Comparison of ENCODE assay signal across 16 cellular contexts in genomic region chr7:143217806-143218205, GRCh38. TPM values are rescaled to one million over a fixed set of nuclear protein-coding genes. Genes with fewer than 3 reads are reported as not detected.
DNase-seq lines count a peak whose midpoint lies in the region; TF ChIP-seq lines count a peak whose summit lies in the region.
"Had no signal": no experiment of that assay in that cellular context is flagged by ENCODE, and none has a peak within 500 bp of the region (broad histone marks: within the 10 kb centered on the region; RNA-seq: fewer than 3 reads in every experiment).

No MANE protein-coding gene starts in this region.

- H3K9me3 ChIP-seq in endodermal cell (ENCODE audit: control insufficient read depth, low read length): peaks cover 5% of the 10 kb centered on the region
- H3K9me3 ChIP-seq: A549, BE2C had no signal

- no peaks in the 10 kb centered on the region for H3K36me3 ChIP-seq in endodermal cell (ENCODE audit: control insufficient read depth, insufficient read depth, low read length)
- H3K36me3 ChIP-seq: BE2C had no signal

- H3K27ac ChIP-seq in endodermal cell (ENCODE audit: low read depth, low read length): no peak overlapping the region
- H3K27ac ChIP-seq: A549, C4-2B had no signal

- no peak for TF ChIP-seq CTCF in endodermal cell (conservative IDR thresholded peaks at IDR 0.05)

- no peaks in the 10 kb centered on the region for H3K36me3 Mint-ChIP-seq in endodermal cell (ENCODE audit: low read depth)
- no peaks in the 10 kb centered on the region for H3K36me3 Mint-ChIP-seq in immature natural killer cell
- H3K36me3 Mint-ChIP-seq: CD4-positive, alpha-beta memory T cell had no signal

- peaks cover 9% of the 10 kb centered on the region for H3K27me3 ChIP-seq in endodermal cell (ENCODE audit: control insufficient read depth, insufficient read depth, low read length, poor library complexity, severe bottlenecking)

- no peaks in the 10 kb centered on the region for H3K4me1 ChIP-seq in endodermal cell (ENCODE audit: control insufficient read depth, insufficient read depth, low read length)
- H3K4me1 ChIP-seq: A549, BE2C had no signal

- peaks cover 18% of the 10 kb centered on the region for H3K27me3 Mint-ChIP-seq in endodermal cell (ENCODE audit: insufficient read depth)
- peaks cover 0 to 4% (median 2%) of the 10 kb centered on the region in 3 donors for H3K27me3 Mint-ChIP-seq in immature natural killer cell (ENCODE audit: low read depth in 3 of 3)

- H3K9me3 Mint-ChIP-seq in endodermal cell: peaks cover 10% of the 10 kb centered on the region
- H3K9me3 Mint-ChIP-seq in immature natural killer cell: no peaks in the 10 kb centered on the region
- H3K9me3 Mint-ChIP-seq: CD4-positive, alpha-beta memory T cell; HFFc6 had no signal

- no peak overlapping the region for H3K9ac ChIP-seq in endodermal cell (ENCODE audit: extremely low read depth, low read length, poor library complexity, severe bottlenecking)

- H3K4me3 Mint-ChIP-seq in endodermal cell (no peak overlapping the region), immature natural killer cell (no peak overlapping the region)
- H3K4me3 Mint-ChIP-seq: CD4-positive, alpha-beta memory T cell; HFFc6 had no signal

- WGBS in endodermal cell (ENCODE audit: insufficient coverage in 1 of 2, insufficient read length in 1 of 2), 2 experiments: 95% methylated on average over 2 of the region's 2 CpGs; no CpG with 5 or more reads in 1 of the 2 experiments

- DNase-seq in DMS 273 (lab: John Stamatoyannopoulos, UW; ENCODE audit: unreplicated experiment) (peak; percentile 41), DMS 273 treated with DMSO at 0.1 percent for 48 hours (lab: John Stamatoyannopoulos, UW) (peak; percentile 9), NCI-H524 treated with DMSO at 0.1 percent for 48 hours (lab: John Stamatoyannopoulos, UW) (peak; percentile 80), endodermal cell (peak; percentile 27), GDM1 (lab: John Stamatoyannopoulos, UW) (no peak), mesenteric fat pad (ENCODE audit: low spot score) (no peak), immature natural killer cell (no peak)
- DNase-seq: BE2C; CD4-positive, alpha-beta memory T cell; DMS53; HCEC 1CT; HFFc6 had no signal

- no peaks in the 10 kb centered on the region for H3K4me1 Mint-ChIP-seq in endodermal cell
- H3K4me1 Mint-ChIP-seq in immature natural killer cell: no peaks in the 10 kb centered on the region

- H3K27ac Mint-ChIP-seq in endodermal cell (no peak overlapping the region), immature natural killer cell (no peak overlapping the region)
- H3K27ac Mint-ChIP-seq: CD4-positive, alpha-beta memory T cell; HFFc6 had no signal

- no peak overlapping the region for H3K4me3 ChIP-seq in endodermal cell (ENCODE audit: low read length)
- H3K4me3 ChIP-seq: A549 had no signal

RNA-seq across cellular contexts. Expression of gene TAS2R40, which starts 4.0 kb away (rescaled TPM):
- total RNA-seq in endodermal cell: not detected
- polyA plus RNA-seq in endodermal cell (2013, experiment 1 of 2): not detected
- not detected for polyA plus RNA-seq in endodermal cell (2013, experiment 2 of 2)
- total RNA-seq in mesenteric fat pad: not detected
- polyA plus RNA-seq in immature natural killer cell: not detected
- total RNA-seq: CD4-positive, alpha-beta memory T cell; H4; HFFc6 had no signal
- polyA plus RNA-seq: A549; AG04450; CD4-positive, alpha-beta memory T cell had no signal

RNA-seq across cellular contexts. Expression of gene TAS2R39, which starts 34.6 kb away (rescaled TPM):
- total RNA-seq in endodermal cell (not detected), mesenteric fat pad (not detected)
- not detected for polyA plus RNA-seq in endodermal cell (2013, experiment 1 of 2)
- not detected for polyA plus RNA-seq in endodermal cell (2013, experiment 2 of 2)
- polyA plus RNA-seq in immature natural killer cell: not detected
- total RNA-seq: CD4-positive, alpha-beta memory T cell; H4; HFFc6 had no signal
- polyA plus RNA-seq: A549; AG04450; CD4-positive, alpha-beta memory T cell had no signal

RNA-seq across cellular contexts. Expression of gene GSTK1, which starts 45.4 kb away (rescaled TPM):
- total RNA-seq in endodermal cell (10 to 100 TPM; 61.1 to 75.0 TPM), mesenteric fat pad (177 TPM)
- polyA plus RNA-seq in endodermal cell (2013, experiment 1 of 2): 69.1 TPM
- polyA plus RNA-seq in endodermal cell (2013, experiment 2 of 2): 62.2 TPM
- 100 to 1,000 TPM; 238 to 266 (median 252) TPM for polyA plus RNA-seq in immature natural killer cell

Comparison
In these comparisons a context has a peak if more than half of its experiments do, and no peak if none do; other contexts are left out.
1. DNase-seq: peak in DMS 273 (single experiment), DMS 273 treated with DMSO at 0.1 percent for 48 hours (single experiment), NCI-H524 treated with DMSO at 0.1 percent for 48 hours (single experiment) and endodermal cell (single experiment); none in GDM1 (single experiment), mesenteric fat pad (single experiment) and immature natural killer cell (0 of 3).